1 cellular context compared by ENCODE assay signal in the genomic region with DNA sequence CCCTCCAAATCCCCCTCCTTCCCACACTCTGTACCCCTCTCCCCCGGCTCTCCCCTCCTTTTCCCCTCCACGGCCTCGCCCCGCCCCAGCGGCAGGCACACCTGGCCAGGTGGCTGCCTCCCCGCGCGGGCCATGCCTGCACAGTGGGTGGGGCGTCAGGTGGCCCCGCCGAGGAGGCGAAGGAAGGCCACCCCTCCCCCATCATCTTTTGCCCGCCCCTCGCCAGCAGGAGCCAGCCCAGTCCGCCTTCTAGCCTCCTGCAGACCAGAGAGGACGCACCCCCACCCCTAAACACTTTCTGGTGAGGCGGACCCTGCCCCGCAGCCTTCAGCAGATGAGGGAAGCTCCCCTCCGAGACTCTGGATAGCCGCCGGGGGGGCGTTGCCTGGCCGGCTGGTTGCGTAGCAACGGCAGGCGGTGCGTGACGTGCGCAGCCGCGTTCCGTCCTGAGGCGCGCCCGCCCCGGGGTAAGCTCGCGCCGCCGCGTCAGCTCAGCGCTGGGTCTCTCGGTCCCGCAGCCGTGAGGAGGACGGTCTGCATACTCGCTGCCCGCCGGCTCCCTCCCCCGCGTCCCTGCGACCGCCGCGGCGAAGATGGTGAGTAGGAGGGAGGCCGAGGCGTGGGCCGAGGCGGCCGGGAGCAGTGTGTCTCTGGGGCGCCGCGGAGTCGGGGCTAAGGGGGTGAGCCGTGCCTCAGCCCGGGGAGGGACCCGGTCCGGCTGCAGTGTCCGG.
TF ChIP-seq lines count a peak whose summit lies in the region.

Gene DSTN, plus strand, starts transcription at position 460 of the 731 bp plus-strand sequence. Its CDS starts 134 bp downstream, at position 594.

TF ChIP-seq in HepG2, 621 proteins besides CTCF, POLR2A, EP300 and RAD21 (continued from another document and continues in another):
- TF ChIP-seq ZBTB26 (CRISPR knock-in tag; IDR thresholded peaks at IDR 0.05; ENCODE audit: borderline replicate concordance): peak; percentile 31
- TF ChIP-seq HMGXB3 (CRISPR knock-in tag; IDR thresholded peaks at IDR 0.05; ENCODE audit: borderline replicate concordance): no peak; the same call in 1 of the 2 replicates
- TF ChIP-seq NFRKB (IDR thresholded peaks at IDR 0.05): no peak
- TF ChIP-seq RBM22 (optimal IDR thresholded peaks at IDR 0.05; ENCODE audit: low read length): no peak
- TF ChIP-seq NFE2 (CRISPR knock-in tag; IDR thresholded peaks at IDR 0.05): no peak
- TF ChIP-seq KMT2A (CRISPR knock-in tag; IDR thresholded peaks at IDR 0.05): peak; percentile 91
- TF ChIP-seq, protein P1, sequence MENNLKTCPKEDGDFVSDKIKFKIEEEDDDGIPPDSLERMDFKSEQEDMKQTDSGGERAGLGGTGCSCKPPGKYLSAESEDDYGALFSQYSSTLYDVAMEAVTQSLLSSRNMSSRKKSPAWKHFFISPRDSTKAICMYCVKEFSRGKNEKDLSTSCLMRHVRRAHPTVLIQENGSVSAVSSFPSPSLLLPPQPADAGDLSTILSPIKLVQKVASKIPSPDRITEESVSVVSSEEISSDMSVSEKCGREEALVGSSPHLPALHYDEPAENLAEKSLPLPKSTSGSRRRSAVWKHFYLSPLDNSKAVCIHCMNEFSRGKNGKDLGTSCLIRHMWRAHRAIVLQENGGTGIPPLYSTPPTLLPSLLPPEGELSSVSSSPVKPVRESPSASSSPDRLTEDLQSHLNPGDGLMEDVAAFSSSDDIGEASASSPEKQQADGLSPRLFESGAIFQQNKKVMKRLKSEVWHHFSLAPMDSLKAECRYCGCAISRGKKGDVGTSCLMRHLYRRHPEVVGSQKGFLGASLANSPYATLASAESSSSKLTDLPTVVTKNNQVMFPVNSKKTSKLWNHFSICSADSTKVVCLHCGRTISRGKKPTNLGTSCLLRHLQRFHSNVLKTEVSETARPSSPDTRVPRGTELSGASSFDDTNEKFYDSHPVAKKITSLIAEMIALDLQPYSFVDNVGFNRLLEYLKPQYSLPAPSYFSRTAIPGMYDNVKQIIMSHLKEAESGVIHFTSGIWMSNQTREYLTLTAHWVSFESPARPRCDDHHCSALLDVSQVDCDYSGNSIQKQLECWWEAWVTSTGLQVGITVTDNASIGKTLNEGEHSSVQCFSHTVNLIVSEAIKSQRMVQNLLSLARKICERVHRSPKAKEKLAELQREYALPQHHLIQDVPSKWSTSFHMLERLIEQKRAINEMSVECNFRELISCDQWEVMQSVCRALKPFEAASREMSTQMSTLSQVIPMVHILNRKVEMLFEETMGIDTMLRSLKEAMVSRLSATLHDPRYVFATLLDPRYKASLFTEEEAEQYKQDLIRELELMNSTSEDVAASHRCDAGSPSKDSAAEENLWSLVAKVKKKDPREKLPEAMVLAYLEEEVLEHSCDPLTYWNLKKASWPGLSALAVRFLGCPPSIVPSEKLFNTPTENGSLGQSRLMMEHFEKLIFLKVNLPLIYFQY (CRISPR knock-in tag; IDR thresholded peaks at IDR 0.05; ENCODE audit: borderline replicate concordance): peak; percentile 78; the same call in 1 of the 2 replicates
- TF ChIP-seq, protein P2, sequence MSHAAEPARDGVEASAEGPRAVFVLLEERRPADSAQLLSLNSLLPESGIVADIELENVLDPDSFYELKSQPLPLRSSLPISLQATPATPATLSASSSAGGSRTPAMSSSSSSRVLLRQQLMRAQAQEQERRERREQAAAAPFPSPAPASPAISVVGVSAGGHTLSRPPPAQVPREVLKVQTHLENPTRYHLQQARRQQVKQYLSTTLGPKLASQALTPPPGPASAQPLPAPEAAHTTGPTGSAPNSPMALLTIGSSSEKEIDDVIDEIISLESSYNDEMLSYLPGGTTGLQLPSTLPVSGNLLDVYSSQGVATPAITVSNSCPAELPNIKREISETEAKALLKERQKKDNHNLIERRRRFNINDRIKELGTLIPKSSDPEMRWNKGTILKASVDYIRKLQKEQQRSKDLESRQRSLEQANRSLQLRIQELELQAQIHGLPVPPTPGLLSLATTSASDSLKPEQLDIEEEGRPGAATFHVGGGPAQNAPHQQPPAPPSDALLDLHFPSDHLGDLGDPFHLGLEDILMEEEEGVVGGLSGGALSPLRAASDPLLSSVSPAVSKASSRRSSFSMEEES (CRISPR knock-in tag; IDR thresholded peaks at IDR 0.05): 0 out of 2 replicates have a peak, but pooled peaks have one; percentile 41
- TF ChIP-seq CENPT (CRISPR knock-in tag; IDR thresholded peaks at IDR 0.05; ENCODE audit: low read depth): peak; percentile 83; the same call in 1 of the 2 replicates
- TF ChIP-seq, protein P3, sequence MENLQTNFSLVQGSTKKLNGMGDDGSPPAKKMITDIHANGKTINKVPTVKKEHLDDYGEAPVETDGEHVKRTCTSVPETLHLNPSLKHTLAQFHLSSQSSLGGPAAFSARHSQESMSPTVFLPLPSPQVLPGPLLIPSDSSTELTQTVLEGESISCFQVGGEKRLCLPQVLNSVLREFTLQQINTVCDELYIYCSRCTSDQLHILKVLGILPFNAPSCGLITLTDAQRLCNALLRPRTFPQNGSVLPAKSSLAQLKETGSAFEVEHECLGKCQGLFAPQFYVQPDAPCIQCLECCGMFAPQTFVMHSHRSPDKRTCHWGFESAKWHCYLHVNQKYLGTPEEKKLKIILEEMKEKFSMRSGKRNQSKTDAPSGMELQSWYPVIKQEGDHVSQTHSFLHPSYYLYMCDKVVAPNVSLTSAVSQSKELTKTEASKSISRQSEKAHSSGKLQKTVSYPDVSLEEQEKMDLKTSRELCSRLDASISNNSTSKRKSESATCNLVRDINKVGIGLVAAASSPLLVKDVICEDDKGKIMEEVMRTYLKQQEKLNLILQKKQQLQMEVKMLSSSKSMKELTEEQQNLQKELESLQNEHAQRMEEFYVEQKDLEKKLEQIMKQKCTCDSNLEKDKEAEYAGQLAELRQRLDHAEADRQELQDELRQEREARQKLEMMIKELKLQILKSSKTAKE (CRISPR knock-in tag; IDR thresholded peaks at IDR 0.05; ENCODE audit: borderline replicate concordance): no peak
- TF ChIP-seq ZNF138 (CRISPR knock-in tag; IDR thresholded peaks at IDR 0.05; ENCODE audit: low read depth): no peak
- no peak for TF ChIP-seq MTF2 (CRISPR knock-in tag; IDR thresholded peaks at IDR 0.05; ENCODE audit: borderline replicate concordance)
- TF ChIP-seq RFXANK (CRISPR knock-in tag; IDR thresholded peaks at IDR 0.05): no peak; the same call in 1 of the 2 replicates
- no peak; the same call in 1 of the 2 replicates for TF ChIP-seq STAT5B (CRISPR knock-in tag; IDR thresholded peaks at IDR 0.05)
- no peak for TF ChIP-seq KDM1A (CRISPR knock-in tag; IDR thresholded peaks at IDR 0.05)
- TF ChIP-seq MLLT10 (CRISPR knock-in tag; IDR thresholded peaks at IDR 0.05): no peak
- no peak for TF ChIP-seq ATF4 (CRISPR knock-in tag; IDR thresholded peaks at IDR 0.05)
- TF ChIP-seq ZBTB25 (CRISPR knock-in tag; IDR thresholded peaks at IDR 0.05): no peak; the same call in 1 of the 2 replicates
- no peak for TF ChIP-seq ZBTB33 (CRISPR knock-in tag; IDR thresholded peaks at IDR 0.05)
- TF ChIP-seq ATF7 (IDR thresholded peaks at IDR 0.05): no peak
- no peak; the same call in 1 of the 2 replicates for TF ChIP-seq ATF7 (CRISPR knock-in tag; IDR thresholded peaks at IDR 0.05)
- no peak for TF ChIP-seq YEATS4 (CRISPR knock-in tag; IDR thresholded peaks at IDR 0.05; ENCODE audit: borderline replicate concordance)
- TF ChIP-seq ZNF570 (CRISPR knock-in tag; IDR thresholded peaks at IDR 0.05; ENCODE audit: borderline replicate concordance): no peak
- peak; percentile 65; the same call in 1 of the 2 replicates for TF ChIP-seq ERF (CRISPR knock-in tag; IDR thresholded peaks at IDR 0.05)
- TF ChIP-seq NFIC (IDR thresholded peaks at IDR 0.05; ENCODE audit: low read length): no peak
- TF ChIP-seq ZNF776 (CRISPR knock-in tag; IDR thresholded peaks at IDR 0.05): no peak
- TF ChIP-seq, protein P4, sequence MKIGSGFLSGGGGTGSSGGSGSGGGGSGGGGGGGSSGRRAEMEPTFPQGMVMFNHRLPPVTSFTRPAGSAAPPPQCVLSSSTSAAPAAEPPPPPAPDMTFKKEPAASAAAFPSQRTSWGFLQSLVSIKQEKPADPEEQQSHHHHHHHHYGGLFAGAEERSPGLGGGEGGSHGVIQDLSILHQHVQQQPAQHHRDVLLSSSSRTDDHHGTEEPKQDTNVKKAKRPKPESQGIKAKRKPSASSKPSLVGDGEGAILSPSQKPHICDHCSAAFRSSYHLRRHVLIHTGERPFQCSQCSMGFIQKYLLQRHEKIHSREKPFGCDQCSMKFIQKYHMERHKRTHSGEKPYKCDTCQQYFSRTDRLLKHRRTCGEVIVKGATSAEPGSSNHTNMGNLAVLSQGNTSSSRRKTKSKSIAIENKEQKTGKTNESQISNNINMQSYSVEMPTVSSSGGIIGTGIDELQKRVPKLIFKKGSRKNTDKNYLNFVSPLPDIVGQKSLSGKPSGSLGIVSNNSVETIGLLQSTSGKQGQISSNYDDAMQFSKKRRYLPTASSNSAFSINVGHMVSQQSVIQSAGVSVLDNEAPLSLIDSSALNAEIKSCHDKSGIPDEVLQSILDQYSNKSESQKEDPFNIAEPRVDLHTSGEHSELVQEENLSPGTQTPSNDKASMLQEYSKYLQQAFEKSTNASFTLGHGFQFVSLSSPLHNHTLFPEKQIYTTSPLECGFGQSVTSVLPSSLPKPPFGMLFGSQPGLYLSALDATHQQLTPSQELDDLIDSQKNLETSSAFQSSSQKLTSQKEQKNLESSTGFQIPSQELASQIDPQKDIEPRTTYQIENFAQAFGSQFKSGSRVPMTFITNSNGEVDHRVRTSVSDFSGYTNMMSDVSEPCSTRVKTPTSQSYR (CRISPR knock-in tag; IDR thresholded peaks at IDR 0.05; ENCODE audit: borderline replicate concordance): peak; percentile 75
- no peak for TF ChIP-seq ZNF180 (CRISPR knock-in tag; IDR thresholded peaks at IDR 0.05; ENCODE audit: borderline replicate concordance, low read depth)
- TF ChIP-seq ZNF556 (CRISPR knock-in tag; IDR thresholded peaks at IDR 0.05; ENCODE audit: borderline replicate concordance): 0 out of 2 replicates have a peak, but pooled peaks have one; percentile 7
- peak; percentile 96; the same call in 2 of the 3 replicates for TF ChIP-seq MXI1 (IDR thresholded peaks at IDR 0.05; ENCODE audit: borderline replicate concordance, low read depth, low read length)
- TF ChIP-seq PHF5A (CRISPR knock-in tag; IDR thresholded peaks at IDR 0.05; ENCODE audit: low read depth, unreplicated experiment): no peak
